Comparison of ENCODE assay signal across 19 cellular contexts in genomic region chr13:80345771-80346510, GRCh38. TPM values are rescaled to one million over a fixed set of nuclear protein-coding genes. Genes with fewer than 3 reads are reported as not detected.
DNase-seq lines count a peak whose midpoint lies in the region; ATAC-seq, FAIRE-seq and TF ChIP-seq lines count a peak whose summit lies in the region.
"Had no signal": no experiment of that assay in that cellular context is flagged by ENCODE, and none has a peak within 500 bp of the region (broad histone marks: within the 10 kb centered on the region; RNA-seq: fewer than 3 reads in every experiment).

No MANE protein-coding gene starts in this region.

- peaks cover 21 to 25% of the 10 kb centered on the region in 2 donors for H3K27me3 Mint-ChIP-seq in natural killer cell (ENCODE audit: low read depth in 2 of 2)
- peaks cover 4 to 14% of the 10 kb centered on the region in 2 donors for H3K27me3 Mint-ChIP-seq in natural killer cell treated with Interleukin-12 subunit alpha and Interleukin-12 subunit beta and Interleukin-15 and Interleukin-18, amount 100 ng/mL, for 72 hours

- FAIRE-seq in urothelium cell line (lab: Jason Lieb, UNC): no peak

- DNase-seq in natural killer cell (no peak), cerebellar cortex (ENCODE audit: low spot score) (peak; percentile 44), left kidney (ENCODE audit: low read depth, low spot score) (peak; percentile 45), H7 (no peak), urothelium cell line (ENCODE audit: low spot score) (no peak)
- DNase-seq in natural killer cell treated with Interleukin-12 subunit alpha and Interleukin-12 subunit beta and Interleukin-15 and Interleukin-18, amount 100 ng/mL, for 72 hours (ENCODE audit: low spot score): no peak
- DNase-seq: DMS153, KBM-7, MV-4-11, NCI-H1417 treated with DMSO at 0.1 percent for 48 hours, NCI-H2029 treated with DMSO at 0.1 percent for 48 hours, NCI-H2171 treated with DMSO at 0.1 percent for 48 hours, NCI-H82, PC-9 had no signal

- H3K4me3 ChIP-seq in H7 (ENCODE audit: insufficient read depth, low read depth, low read length): no peak overlapping the region
- H3K4me3 ChIP-seq: HAP-1, PC-9, SJSA1 had no signal

- H3K27ac Mint-ChIP-seq in natural killer cell: no peak overlapping the region
- H3K27ac Mint-ChIP-seq in natural killer cell treated with Interleukin-12 subunit alpha and Interleukin-12 subunit beta and Interleukin-15 and Interleukin-18, amount 100 ng/mL, for 72 hours: no peak overlapping the region

- H3K4me3 Mint-ChIP-seq in natural killer cell: peak overlapping the region; percentile 41
- no peak overlapping the region for H3K4me3 Mint-ChIP-seq in natural killer cell treated with Interleukin-12 subunit alpha and Interleukin-12 subunit beta and Interleukin-15 and Interleukin-18, amount 100 ng/mL, for 72 hours
- H3K4me3 Mint-ChIP-seq: CD14-positive monocyte had no signal

- no peak for TF ChIP-seq CTCF in natural killer cell (IDR thresholded peaks at IDR 0.05)

- no peaks in the 10 kb centered on the region for H3K9me3 Mint-ChIP-seq in natural killer cell
- no peaks in the 10 kb centered on the region for H3K9me3 Mint-ChIP-seq in natural killer cell treated with Interleukin-12 subunit alpha and Interleukin-12 subunit beta and Interleukin-15 and Interleukin-18, amount 100 ng/mL, for 72 hours

- intact Hi-C loops in natural killer cell (cut with micrococcal nuclease): no loop called here

- H3K4me1 Mint-ChIP-seq in natural killer cell: peaks cover 31 to 39% of the 10 kb centered on the region in 2 donors
- H3K4me1 Mint-ChIP-seq in natural killer cell treated with Interleukin-12 subunit alpha and Interleukin-12 subunit beta and Interleukin-15 and Interleukin-18, amount 100 ng/mL, for 72 hours (ENCODE audit: low read depth in 2 of 2): peaks cover 18 to 26% of the 10 kb centered on the region in 2 donors

- H3K36me3 ChIP-seq in H7 (replicated peaks; ENCODE audit: control insufficient read depth, insufficient read depth, low read length): no peaks in the 10 kb centered on the region
- H3K36me3 ChIP-seq: HAP-1, SJSA1 had no signal

- ATAC-seq in natural killer cell (no peak), GM21360 (IDR thresholded peaks at IDR 0.05; ENCODE audit: unreplicated experiment) (no peak), HG03135 (IDR thresholded peaks at IDR 0.05; ENCODE audit: unreplicated experiment) (no peak)
- no peak for ATAC-seq in natural killer cell treated with Interleukin-12 subunit alpha and Interleukin-12 subunit beta and Interleukin-15 and Interleukin-18, amount 100 ng/mL, for 72 hours

- H3K27me3 ChIP-seq in H7 (ENCODE audit: control insufficient read depth, insufficient read depth, low read length): no peaks in the 10 kb centered on the region; the same call in 1 of the 2 replicates
- H3K27me3 ChIP-seq: SJSA1 had no signal

- no peaks in the 10 kb centered on the region for H3K36me3 Mint-ChIP-seq in natural killer cell
- no peaks in the 10 kb centered on the region for H3K36me3 Mint-ChIP-seq in natural killer cell treated with Interleukin-12 subunit alpha and Interleukin-12 subunit beta and Interleukin-15 and Interleukin-18, amount 100 ng/mL, for 72 hours
- H3K36me3 Mint-ChIP-seq: CD14-positive monocyte had no signal

RNA-seq across cellular contexts. Expression of gene SPRY2, which starts 5.0 kb away (rescaled TPM):
- total RNA-seq in natural killer cell: 1 to 10 TPM; 2.7 to 7.3 (median 3.0) TPM
- total RNA-seq in natural killer cell treated with Interleukin-12 subunit alpha and Interleukin-12 subunit beta and Interleukin-15 and Interleukin-18, amount 100 ng/mL, for 72 hours: 1 to 10 TPM; 2.1 to 2.6 TPM
- total RNA-seq in H7 (2014; rRNA removed; shearing (Covaris generic)): 58.5 and 60.6 TPM in 2 replicates

Comparison
In these comparisons a context has a peak if more than half of its experiments do, and no peak if none do; other contexts are left out.
1. DNase-seq: peak in cerebellar cortex (single experiment) and left kidney (single experiment); none in natural killer cell (single experiment), natural killer cell treated with Interleukin-12 subunit alpha and Interleukin-12 subunit beta and Interleukin-15 and Interleukin-18, amount 100 ng/mL, for 72 hours (single experiment), H7 (single experiment) and urothelium cell line (single experiment).